18 cellular contexts compared by ENCODE assay signal in genomic region chr9:104854613-104855012, GRCh38.
A peak's percentile ranks its signal among the peaks of the same experiment; 100 is the strongest.
DNase-seq lines count a peak whose midpoint lies in the region; ATAC-seq and TF ChIP-seq lines count a peak whose summit lies in the region.
"Had no signal": no experiment of that assay in that cellular context is flagged by ENCODE, and none has a peak within 500 bp of the region (broad histone marks: within the 10 kb centered on the region; RNA-seq: fewer than 3 reads in every experiment).

No MANE protein-coding gene starts in this region.

- peak; percentile 44 for ATAC-seq in left lung
- no peak for ATAC-seq in GM19324 (IDR thresholded peaks at IDR 0.05; ENCODE audit: low FRiP score, unreplicated experiment)
- ATAC-seq: activated CD4-positive, CD25-positive, alpha-beta regulatory T cell treated with anti-CD3 and anti-CD28 coated beads, Interleukin-2, amount 50 U/mL, for 24 hours; natural killer cell had no signal

- H3K4me3 Mint-ChIP-seq in Calu3 (ENCODE audit: low read depth, unreplicated experiment) = no peak overlapping the region
- H3K4me3 Mint-ChIP-seq: activated naive CD8-positive, alpha-beta T cell; natural killer cell had no signal

- peak overlapping the region; percentile 80 for H3K27ac ChIP-seq in RWPE1
- peak overlapping the region in 1 of 2 donors; percentile 8 for H3K27ac ChIP-seq in left lung
- H3K27ac ChIP-seq: tibial nerve had no signal

- H3K9me3 Mint-ChIP-seq in Calu3 (ENCODE audit: low read depth, unreplicated experiment) = no peaks in the 10 kb centered on the region
- H3K9me3 Mint-ChIP-seq: natural killer cell had no signal

- no peaks in the 10 kb centered on the region for H3K36me3 Mint-ChIP-seq in Calu3 (ENCODE audit: insufficient read depth, unreplicated experiment)
- H3K36me3 Mint-ChIP-seq: natural killer cell had no signal

- peaks cover 0 to 29% of the 10 kb centered on the region in 2 donors for H3K4me1 ChIP-seq in left lung

- peaks cover 35% of the 10 kb centered on the region for H3K4me1 Mint-ChIP-seq in Calu3 (ENCODE audit: low read depth, unreplicated experiment)
- H3K4me1 Mint-ChIP-seq: natural killer cell had no signal

- no peak overlapping the region for H3K4me3 ChIP-seq in left lung
- H3K4me3 ChIP-seq: MG63, tibial nerve had no signal

- no peaks in the 10 kb centered on the region for H3K27me3 Mint-ChIP-seq in Calu3 (ENCODE audit: unreplicated experiment)
- H3K27me3 Mint-ChIP-seq: activated naive CD8-positive, alpha-beta T cell had no signal

- H3K9me3 ChIP-seq in left lung = no peaks in the 10 kb centered on the region
- H3K9me3 ChIP-seq: MG63, tibial nerve had no signal

- TF ChIP-seq CTCF in Calu3 (IDR thresholded peaks at IDR 0.05; ENCODE audit: unreplicated experiment) = no peak
- no peak for TF ChIP-seq CTCF in RWPE1 (conservative IDR thresholded peaks at IDR 0.05; ENCODE audit: low read depth)
- no peak for TF ChIP-seq CTCF in left lung (IDR thresholded peaks at IDR 0.05)

- POLR2A ChIA-PET in RWPE1 (lab: Yijun Ruan, JAX; ENCODE audit: low non-redundant PET) = no interaction called here
- POLR2A ChIA-PET in HEK293T (lab: Yijun Ruan, JAX) = no interaction called here

- CTCF ChIA-PET in Calu3 (lab: Charles Lee) (interaction anchor here (1.0 to 1.1 kb wide), 2 partner anchors 9 to 15 kb away, joined by 4 to 11 read pairs; no protein-coding TSS in a partner anchor), RWPE1 (lab: Yijun Ruan, JAX) (interaction anchor here (0.8 to 1.0 kb wide), 2 partner anchors 9 to 308 kb away, joined by 3 read pairs; no protein-coding TSS in a partner anchor), HEK293T (lab: Yijun Ruan, JAX) (no interaction called here)

- intact Hi-C loops in Calu3 (cut with micrococcal nuclease; ENCODE audit: unreplicated experiment) = no loop called here
- intact Hi-C loops in left lung (cut with DNase I) = no loop called here

- BruUV-seq in Calu3 (replicated peaks; lab: Mats Ljungman, UMichigan) = no TSS peak

- H3K36me3 ChIP-seq in left lung = peaks cover 0 to 50% of the 10 kb centered on the region in 2 donors
- H3K36me3 ChIP-seq: MG63 had no signal

- no peaks in the 10 kb centered on the region for H3K27me3 ChIP-seq in left lung
- H3K27me3 ChIP-seq: MG63, tibial nerve had no signal

- H3K27ac Mint-ChIP-seq in Calu3 (ENCODE audit: unreplicated experiment) = peak overlapping the region; percentile 44
- H3K27ac Mint-ChIP-seq: activated naive CD8-positive, alpha-beta T cell; natural killer cell had no signal

- DNase-seq in Calu3 (no peak), NCI-H128 (lab: John Stamatoyannopoulos, UW; ENCODE audit: unreplicated experiment) (peak; percentile 12), RWPE1 (ENCODE audit: low spot score) (peak; percentile 93), left lung (no peak), activated T-cell treated with anti-CD3 and anti-CD28 coated beads for 4 hours (no peak), HEK293T (ENCODE audit: extremely low spot score) (no peak), retina (no peak)
- DNase-seq: activated CD8-positive, alpha-beta memory T cell treated with anti-CD3 and anti-CD28 coated beads for 24 hours; AML-193; mesendoderm; MG63; natural killer cell; NCI-H2171; stimulated activated naive CD4-positive, alpha-beta T cell treated with Interleukin-2 at 50 U/mL for 16 hours had no signal

TF ChIP-seq in HEK293T, 16 proteins besides CTCF, POLR2A, EP300 and RAD21:
- TF ChIP-seq BHLHE40 (IDR thresholded peaks at IDR 0.05; ENCODE audit: borderline replicate concordance) = no peak
- TF ChIP-seq TARDBP (IDR thresholded peaks at IDR 0.05) = no peak
- TF ChIP-seq ZNF384 (IDR thresholded peaks at IDR 0.05) = no peak
- TF ChIP-seq FOXM1 (IDR thresholded peaks at IDR 0.05; ENCODE audit: borderline replicate concordance) = no peak
- TF ChIP-seq LEF1 (IDR thresholded peaks at IDR 0.05; ENCODE audit: borderline replicate concordance) = no peak
- no peak for TF ChIP-seq ARNT (IDR thresholded peaks at IDR 0.05)
- TF ChIP-seq FOXA1 (IDR thresholded peaks at IDR 0.05) = no peak
- TF ChIP-seq NFRKB (IDR thresholded peaks at IDR 0.05) = no peak
- no peak for TF ChIP-seq CTBP1 (IDR thresholded peaks at IDR 0.05; ENCODE audit: borderline replicate concordance)
- no peak for TF ChIP-seq ELF4 (IDR thresholded peaks at IDR 0.05)
- no peak for TF ChIP-seq SUZ12 (IDR thresholded peaks at IDR 0.05)
- TF ChIP-seq L3MBTL2 (conservative IDR thresholded peaks at IDR 0.05) = no peak
- TF ChIP-seq HDGF (IDR thresholded peaks at IDR 0.05; ENCODE audit: borderline replicate concordance) = no peak
- no peak for TF ChIP-seq FOXK2 (IDR thresholded peaks at IDR 0.05)
- TF ChIP-seq PKNOX1 (IDR thresholded peaks at IDR 0.05) = no peak
- no peak for TF ChIP-seq SP1 (IDR thresholded peaks at IDR 0.05)

Comparison
In these comparisons a context has a peak if more than half of its experiments do, and no peak if none do; other contexts are left out.
1. DNase-seq: peak in NCI-H128 (single experiment) and RWPE1 (single experiment); none in Calu3 (single experiment), left lung (0 of 2), activated T-cell treated with anti-CD3 and anti-CD28 coated beads for 4 hours (single experiment), HEK293T (single experiment) and retina (single experiment).